8 cellular contexts compared by ENCODE assay signal in the genomic region with DNA sequence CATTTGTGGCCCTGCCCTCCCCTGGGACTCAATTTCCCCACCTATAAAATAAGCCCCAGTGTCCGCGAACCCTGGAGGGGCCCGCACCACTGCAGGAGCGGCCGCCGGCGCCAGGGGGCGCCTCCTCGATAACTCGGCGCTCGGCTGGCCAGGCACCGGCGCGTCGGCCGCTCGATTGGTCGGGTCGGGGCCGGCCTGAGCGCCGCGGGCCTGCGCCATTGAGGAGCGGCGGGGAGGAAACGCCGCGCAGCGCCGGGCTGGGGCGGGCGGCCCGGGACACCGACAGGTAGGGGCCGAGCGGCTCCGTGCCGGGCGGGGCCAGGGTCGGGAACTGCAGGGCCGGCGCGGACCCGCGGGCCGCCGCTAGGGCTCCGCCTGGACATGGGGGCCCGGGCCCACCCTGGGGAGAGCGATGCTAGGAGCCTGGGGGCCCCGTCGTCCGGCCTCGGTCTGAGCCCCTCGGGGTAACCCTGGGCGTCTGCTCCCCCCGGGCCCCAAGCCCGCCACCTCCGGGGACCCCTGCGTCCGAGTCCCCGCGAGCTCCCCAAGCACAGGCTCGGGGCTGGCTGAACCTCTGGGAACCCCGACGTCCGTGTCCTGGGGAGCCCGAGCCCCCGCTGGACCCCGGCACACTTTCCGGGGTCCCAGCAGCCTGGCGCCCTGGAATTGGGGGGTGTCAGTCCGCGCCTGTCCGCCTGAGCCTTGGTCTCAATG. TPM values are rescaled to one million over a fixed set of nuclear protein-coding genes. Genes with fewer than 3 reads are reported as not detected.
DNase-seq lines count a peak whose midpoint lies in the region; ATAC-seq and TF ChIP-seq lines count a peak whose summit lies in the region.

A gene with protein sequence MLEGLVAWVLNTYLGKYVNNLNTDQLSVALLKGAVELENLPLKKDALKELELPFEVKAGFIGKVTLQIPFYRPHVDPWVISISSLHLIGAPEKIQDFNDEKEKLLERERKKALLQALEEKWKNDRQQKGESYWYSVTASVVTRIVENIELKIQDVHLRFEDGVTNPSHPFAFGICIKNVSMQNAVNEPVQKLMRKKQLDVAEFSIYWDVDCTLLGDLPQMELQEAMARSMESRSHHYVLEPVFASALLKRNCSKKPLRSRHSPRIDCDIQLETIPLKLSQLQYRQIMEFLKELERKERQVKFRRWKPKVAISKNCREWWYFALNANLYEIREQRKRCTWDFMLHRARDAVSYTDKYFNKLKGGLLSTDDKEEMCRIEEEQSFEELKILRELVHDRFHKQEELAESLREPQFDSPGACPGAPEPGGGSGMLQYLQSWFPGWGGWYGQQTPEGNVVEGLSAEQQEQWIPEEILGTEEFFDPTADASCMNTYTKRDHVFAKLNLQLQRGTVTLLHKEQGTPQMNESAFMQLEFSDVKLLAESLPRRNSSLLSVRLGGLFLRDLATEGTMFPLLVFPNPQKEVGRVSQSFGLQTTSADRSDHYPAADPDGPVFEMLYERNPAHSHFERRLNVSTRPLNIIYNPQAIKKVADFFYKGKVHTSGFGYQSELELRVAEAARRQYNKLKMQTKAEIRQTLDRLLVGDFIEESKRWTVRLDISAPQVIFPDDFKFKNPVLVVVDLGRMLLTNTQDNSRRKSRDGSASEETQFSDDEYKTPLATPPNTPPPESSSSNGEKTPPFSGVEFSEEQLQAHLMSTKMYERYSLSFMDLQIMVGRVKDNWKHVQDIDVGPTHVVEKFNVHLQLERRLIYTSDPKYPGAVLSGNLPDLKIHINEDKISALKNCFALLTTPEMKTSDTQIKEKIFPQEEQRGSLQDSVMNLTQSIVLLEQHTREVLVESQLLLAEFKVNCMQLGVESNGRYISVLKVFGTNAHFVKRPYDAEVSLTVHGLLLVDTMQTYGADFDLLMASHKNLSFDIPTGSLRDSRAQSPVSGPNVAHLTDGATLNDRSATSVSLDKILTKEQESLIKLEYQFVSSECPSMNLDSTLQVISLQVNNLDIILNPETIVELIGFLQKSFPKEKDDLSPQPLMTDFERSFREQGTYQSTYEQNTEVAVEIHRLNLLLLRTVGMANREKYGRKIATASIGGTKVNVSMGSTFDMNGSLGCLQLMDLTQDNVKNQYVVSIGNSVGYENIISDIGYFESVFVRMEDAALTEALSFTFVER (N-terminal part only) (plus strand): TSS at position 196 of the 714 bp plus-strand sequence. CDS start 4,237 bp downstream, outside the sequence.

- peak within 1 kb of the TSS; percentile 64 for H3K27ac ChIP-seq in GM23248
- H3K27ac ChIP-seq in MM.1S (ENCODE audit: low read length) = no peak within 1 kb of the TSS
- peak within 1 kb of the TSS; percentile 96 for H3K27ac ChIP-seq in psoas muscle
- H3K27ac ChIP-seq in urinary bladder (ENCODE audit: low read depth) = peak within 1 kb of the TSS; percentile 85

- peak within 1 kb of the TSS; percentile 49 for H3K27ac Mint-ChIP-seq in T-helper 1 cell treated with Interleukin-12 subunit alpha and Interleukin-12 subunit beta and Interleukin-4 antibody, amounts not matched to agents 30 μg/mL and 1 μg/mL, for 36 hours

- 0 to 2% methylated on average over 29 to 37 of the region's 77 CpGs for WGBS in GM23248 (ENCODE audit: low coverage in 1 of 2, low lambda C conversion rate in 2 of 2, missing lambda C conversion rate in 2 of 2), 2 experiments
- 0 to 1% (median 1%) methylated on average over 34 to 77 of the region's 77 CpGs for WGBS in psoas muscle, 3 donors
- WGBS in urinary bladder = under 1% methylated on average over 77 of the region's 77 CpGs

- TF ChIP-seq CTCF in MM.1S (IDR thresholded peaks at IDR 0.05; ENCODE audit: low read length) (peak; percentile 84), psoas muscle (IDR thresholded peaks at IDR 0.05) (peak; percentile 89)

- intact Hi-C loops in left ventricle myocardium superior (cut with micrococcal nuclease) (no loop called here), psoas muscle (cut with DNase I) (no loop called here)

- peaks cover 3% of the 10 kb centered on the region for H3K36me3 Mint-ChIP-seq in T-helper 1 cell treated with Interleukin-12 subunit alpha and Interleukin-12 subunit beta and Interleukin-4 antibody, amounts not matched to agents 30 μg/mL and 1 μg/mL, for 36 hours (ENCODE audit: low read depth)

- peak within 1 kb of the TSS; percentile 92 for H3K4me3 ChIP-seq in GM23248
- H3K4me3 ChIP-seq in MM.1S (ENCODE audit: low read length) = peak within 1 kb of the TSS; percentile 94
- H3K4me3 ChIP-seq in psoas muscle = peak within 1 kb of the TSS; percentile 98
- peak within 1 kb of the TSS; percentile 98 for H3K4me3 ChIP-seq in urinary bladder (ENCODE audit: low read depth, low read length)

- H3K9me3 ChIP-seq in GM23248 (ENCODE audit: low read depth) (no peaks in the 10 kb centered on the region), MM.1S (replicated peaks; ENCODE audit: insufficient read depth, low read length) (no peaks in the 10 kb centered on the region), psoas muscle (no peaks in the 10 kb centered on the region)

- H3K4me1 ChIP-seq in GM23248 (ENCODE audit: insufficient read depth) (peaks cover 13% of the 10 kb centered on the region; the same call in 1 of the 2 replicates), MM.1S (ENCODE audit: low read length) (peaks cover 5% of the 10 kb centered on the region), psoas muscle (peaks cover 13% of the 10 kb centered on the region), urinary bladder (ENCODE audit: insufficient read depth) (peaks cover 3% of the 10 kb centered on the region)

- peak within 1 kb of the TSS; percentile 79 for H2AFZ ChIP-seq in GM23248
- peak within 1 kb of the TSS; percentile 80 for H2AFZ ChIP-seq in MM.1S (ENCODE audit: low read length)

- H4K20me1 ChIP-seq in GM23248 (ENCODE audit: insufficient read depth) (no peaks in the 10 kb centered on the region; the same call in 1 of the 2 replicates), MM.1S (ENCODE audit: insufficient read depth, low read length) (no peaks in the 10 kb centered on the region)

- H3K9me3 Mint-ChIP-seq in T-helper 1 cell treated with Interleukin-12 subunit alpha and Interleukin-12 subunit beta and Interleukin-4 antibody, amounts not matched to agents 30 μg/mL and 1 μg/mL, for 36 hours = no peaks in the 10 kb centered on the region

- H3K27me3 Mint-ChIP-seq in T-helper 1 cell treated with Interleukin-12 subunit alpha and Interleukin-12 subunit beta and Interleukin-4 antibody, amounts not matched to agents 30 μg/mL and 1 μg/mL, for 36 hours (ENCODE audit: low read depth) = peaks cover 3% of the 10 kb centered on the region

- H3K4me3 Mint-ChIP-seq in T-helper 1 cell treated with Interleukin-12 subunit alpha and Interleukin-12 subunit beta and Interleukin-4 antibody, amounts not matched to agents 30 μg/mL and 1 μg/mL, for 36 hours = peak within 1 kb of the TSS; percentile 88

- H3F3A ChIP-seq in GM23248 (ENCODE audit: insufficient read depth) (no peaks in the 10 kb centered on the region), MM.1S (ENCODE audit: insufficient read depth, low read length) (no peaks in the 10 kb centered on the region)

- H3K9ac ChIP-seq in GM23248 (peak within 1 kb of the TSS; percentile 89), MM.1S (ENCODE audit: low read length) (peak within 1 kb of the TSS; percentile 80)

- H3K4me1 Mint-ChIP-seq in T-helper 1 cell treated with Interleukin-12 subunit alpha and Interleukin-12 subunit beta and Interleukin-4 antibody, amounts not matched to agents 30 μg/mL and 1 μg/mL, for 36 hours (ENCODE audit: low read depth) = peaks cover 12% of the 10 kb centered on the region

- H3K79me2 ChIP-seq in GM23248 (ENCODE audit: insufficient read depth) = peaks cover 52% of the 10 kb centered on the region
- peaks cover 16% of the 10 kb centered on the region for H3K79me2 ChIP-seq in MM.1S (ENCODE audit: low read length)

- peak within 1 kb of the TSS; percentile 92 for H3K4me2 ChIP-seq in GM23248 (ENCODE audit: unreplicated experiment)
- peak within 1 kb of the TSS; percentile 80 for H3K4me2 ChIP-seq in MM.1S (ENCODE audit: low read depth, low read length)

- in situ Hi-C loops in G401 (cut with HindIII; ENCODE audit: low sequenced_read_pairs) (no loop called here), GM23248 (cut with MboI) (no loop called here)

- H3K27me3 ChIP-seq in GM23248 (replicated peaks; ENCODE audit: insufficient read depth) (no peaks in the 10 kb centered on the region), MM.1S (replicated peaks; ENCODE audit: insufficient read depth, low read length) (0 out of 2 replicates have a peak, but pooled peaks cover 12% of the 10 kb centered on the region), psoas muscle (ENCODE audit: insufficient read depth in 3 of 3, low read length in 2 of 3) (no peaks in the 10 kb centered on the region)

- H3K36me3 ChIP-seq in GM23248 (ENCODE audit: low read depth) (no peaks in the 10 kb centered on the region), MM.1S (replicated peaks; ENCODE audit: insufficient read depth, low read length) (no peaks in the 10 kb centered on the region), psoas muscle (ENCODE audit: insufficient read depth in 1 of 2, low read depth in 1 of 2) (peaks cover 0 to 13% of the 10 kb centered on the region in 2 donors), urinary bladder (ENCODE audit: insufficient read depth) (no peaks in the 10 kb centered on the region)

- H3K9me2 ChIP-seq in GM23248 (ENCODE audit: insufficient read depth) = no peaks in the 10 kb centered on the region
- H3K9me2 ChIP-seq in MM.1S (replicated peaks; ENCODE audit: insufficient read depth, low read length) = no peaks in the 10 kb centered on the region

- DNase-seq in G401 (ENCODE audit: low spot score) = peak; percentile 76
- peak; percentile 95 for DNase-seq in GM23248
- peak; percentile 83 for DNase-seq in MM.1S
- DNase-seq in amniotic epithelial cell (ENCODE audit: low read depth) = peak; percentile 61
- DNase-seq in left ventricle myocardium superior = peak; percentile 94
- DNase-seq in psoas muscle = peak; percentile 88 to 93

- peak; percentile 84 for ATAC-seq in left ventricle myocardium superior
- ATAC-seq in psoas muscle = peak; percentile 78 to 82 (median 80)

RNA-seq across cellular contexts. Expression of the gene that starts here (rescaled TPM):
- 10.0 and 11.4 TPM in 2 replicates for total RNA-seq in G401 (2014; rRNA removed; shearing (Covaris generic))
- total RNA-seq in GM23248 (2014; rRNA removed; shearing (Covaris generic)) = 16.4 and 18.7 TPM in 2 replicates
- polyA plus RNA-seq in GM23248 (2016; fragmentation: Nextera tagmentation; extraction: Ambion mirVana) (5.6 and 6.8 TPM in 2 replicates), psoas muscle (10 to 100 TPM; 19.9 to 45.3 (median 25.3) TPM), urinary bladder (27.2 TPM)
- total RNA-seq in left ventricle myocardium superior (112 TPM), psoas muscle (10 to 100 TPM; 32.3 to 69.1 (median 51.1) TPM), urinary bladder (59.4 TPM)
